ENCODE assay signal across 2 cellular contexts in genomic region chr6:69084746-69085335, GRCh38.
A peak's percentile ranks its signal among the peaks of the same experiment; 100 is the strongest.
TF ChIP-seq lines count a peak whose summit lies in the region.

No MANE protein-coding gene starts in this region.

TF ChIP-seq in IMR-90, 13 proteins besides CTCF, POLR2A, EP300 and RAD21:
- TF ChIP-seq ELK1 (IDR thresholded peaks at IDR 0.05; ENCODE audit: borderline replicate concordance, low read depth, low read length) (no peak), CEBPB (IDR thresholded peaks at IDR 0.05; ENCODE audit: low read depth, low read length) (peak; percentile 65)
TF ChIP-seq in IMR-90: peak in this region for 1.

TF ChIP-seq in H1, 55 proteins besides CTCF, POLR2A, EP300 and RAD21:
- TF ChIP-seq SP1 (IDR thresholded peaks at IDR 0.05; ENCODE audit: low read depth, low read length) (no peak), CEBPB (IDR thresholded peaks at IDR 0.05; ENCODE audit: low read depth, low read length) (peak; percentile 50; the same call in 1 of the 2 replicates)
TF ChIP-seq in H1: peak in this region for 1.
